Comparison of ENCODE assay signal across 18 cellular contexts in the genomic region with DNA sequence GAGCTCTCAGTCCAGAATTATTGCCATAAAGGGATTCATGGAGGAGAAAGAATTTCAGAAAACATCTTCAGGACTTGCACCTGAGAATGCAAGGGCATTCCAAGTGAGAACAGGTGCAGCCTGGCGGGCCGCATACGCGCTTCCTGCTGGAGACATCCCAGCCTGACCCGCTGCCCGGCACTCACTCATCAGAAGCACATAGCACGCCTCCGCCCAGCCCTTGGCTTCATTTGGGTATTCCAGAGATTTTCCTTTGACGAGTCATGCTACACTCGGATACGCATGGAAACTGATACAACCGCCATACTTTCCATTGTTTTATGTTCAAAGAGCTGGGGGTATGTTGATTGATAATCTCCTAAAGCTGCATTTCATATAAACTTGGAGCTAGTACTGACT.
DNase-seq lines count a peak whose midpoint lies in the region; ATAC-seq and TF ChIP-seq lines count a peak whose summit lies in the region.
"Had no signal": no experiment of that assay in that cellular context is flagged by ENCODE, and none has a peak within 500 bp of the region (broad histone marks: within the 10 kb centered on the region; RNA-seq: fewer than 3 reads in every experiment).

No MANE protein-coding gene starts in this region.

- H3K4me3 ChIP-seq in left ventricle myocardium inferior (no peak overlapping the region), upper lobe of right lung (no peak overlapping the region)
- H3K4me3 ChIP-seq: esophagus squamous epithelium, skin epidermis, testis had no signal

- peak overlapping the region; percentile 99 to 100 (median 100) for H3K27ac Mint-ChIP-seq in immature natural killer cell

- no peak overlapping the region for H3K27ac ChIP-seq in left ventricle myocardium inferior (replicated peaks)
- peak overlapping the region; percentile 58 for H3K27ac ChIP-seq in upper lobe of right lung
- H3K27ac ChIP-seq: esophagus squamous epithelium, testis had no signal

- no peaks in the 10 kb centered on the region for H3K9me3 ChIP-seq in left ventricle myocardium inferior (replicated peaks)
- no peaks in the 10 kb centered on the region for H3K9me3 ChIP-seq in upper lobe of right lung
- H3K9me3 ChIP-seq: esophagus squamous epithelium, testis had no signal

- peaks cover 4 to 16% (median 8%) of the 10 kb centered on the region in 3 donors for H3K27me3 Mint-ChIP-seq in immature natural killer cell (ENCODE audit: low read depth in 3 of 3)
- H3K27me3 Mint-ChIP-seq: brain had no signal

- H3K4me3 Mint-ChIP-seq in immature natural killer cell: peak overlapping the region; percentile 83 to 99 (median 94)
- H3K4me3 Mint-ChIP-seq: brain had no signal

- peak; percentile 56 for DNase-seq in left cardiac atrium
- DNase-seq in left ventricle myocardium inferior: no peak
- DNase-seq in RPMI7951 (ENCODE audit: low read depth): peak; percentile 18
- DNase-seq in immature natural killer cell: no peak
- DNase-seq in upper lobe of right lung: no peak
- no peak for DNase-seq in NCI-H128 (lab: John Stamatoyannopoulos, UW; ENCODE audit: unreplicated experiment)
- DNase-seq in iPS-NIHi7 (ENCODE audit: extremely low spot score): no peak
- DNase-seq: activated gamma-delta T cell treated with Interleukin-2 at 50 U/mL for 16 hours; esophagus squamous epithelium; GF-D8; NCI-H748 treated with DMSO at 0.1 percent for 48 hours; occipital lobe; stimulated activated CD4-positive, alpha-beta T cell treated with anti-CD3 and anti-CD28 coated beads, Interleukin-4, amount 100 ng/mL, for 4 hours; SW 1271; testis had no signal

- peaks cover 0 to 15% (median 10%) of the 10 kb centered on the region in 3 donors for H3K36me3 Mint-ChIP-seq in immature natural killer cell
- H3K36me3 Mint-ChIP-seq: brain had no signal

- intact Hi-C loops in left cardiac atrium (cut with DNase I): no loop called here
- intact Hi-C loops in left ventricle myocardium inferior (cut with micrococcal nuclease): no loop called here
- intact Hi-C loops in upper lobe of right lung (cut with DNase I): no loop called here

- peaks cover 70 to 94% of the 10 kb centered on the region in 2 donors for H3K4me1 Mint-ChIP-seq in immature natural killer cell

- H3K27me3 ChIP-seq in left ventricle myocardium inferior (ENCODE audit: low read depth): peaks cover 29% of the 10 kb centered on the region
- no peaks in the 10 kb centered on the region for H3K27me3 ChIP-seq in upper lobe of right lung
- H3K27me3 ChIP-seq: testis had no signal

- TF ChIP-seq CTCF in left ventricle myocardium inferior (IDR thresholded peaks at IDR 0.05; ENCODE audit: borderline replicate concordance): no peak
- no peak for TF ChIP-seq CTCF in upper lobe of right lung (IDR thresholded peaks at IDR 0.05)

- no peaks in the 10 kb centered on the region for H3K36me3 ChIP-seq in left ventricle myocardium inferior
- H3K36me3 ChIP-seq in upper lobe of right lung: no peaks in the 10 kb centered on the region
- H3K36me3 ChIP-seq: esophagus squamous epithelium had no signal

- ATAC-seq in left cardiac atrium (peak in 1 of 2 donors; percentile 28), upper lobe of right lung (no peak), HG02885 (IDR thresholded peaks at IDR 0.05; ENCODE audit: poor library complexity, unreplicated experiment) (no peak)

- H3K4me1 ChIP-seq in left ventricle myocardium inferior (peaks cover 15% of the 10 kb centered on the region), upper lobe of right lung (peaks cover 15% of the 10 kb centered on the region)
- H3K4me1 ChIP-seq: testis had no signal

- no peaks in the 10 kb centered on the region for H3K9me3 Mint-ChIP-seq in immature natural killer cell

Comparison
In these comparisons a context has a peak if more than half of its experiments do, and no peak if none do; other contexts are left out.
1. DNase-seq: peak in left cardiac atrium (single experiment) and RPMI7951 (single experiment); none in left ventricle myocardium inferior (single experiment), immature natural killer cell (0 of 3), upper lobe of right lung (single experiment), NCI-H128 (single experiment) and iPS-NIHi7 (single experiment).